18 cellular contexts compared by ENCODE assay signal in genomic region chr1:8989821-8990220, GRCh38. TPM values are rescaled to one million over a fixed set of nuclear protein-coding genes. Genes with fewer than 3 reads are reported as not detected.
DNase-seq lines count a peak whose midpoint lies in the region; ATAC-seq and TF ChIP-seq lines count a peak whose summit lies in the region.
"Had no signal": no experiment of that assay in that cellular context is flagged by ENCODE, and none has a peak within 500 bp of the region (broad histone marks: within the 10 kb centered on the region; RNA-seq: fewer than 3 reads in every experiment).

No MANE protein-coding gene starts in this region.

- WGBS in SK-N-SH (ENCODE audit: low lambda C conversion rate): 57% methylated on average over 3 of the region's 4 CpGs

- peak overlapping the region; percentile 47 for H3K27ac Mint-ChIP-seq in activated naive CD8-positive, alpha-beta T cell treated with anti-CD3 and anti-CD28 coated beads, Interleukin-2, amount 50 U/mL, for 24 hours
- H3K27ac Mint-ChIP-seq in neural progenitor cell: peak overlapping the region; percentile 94
- H3K27ac Mint-ChIP-seq: activated B cell treated with CpG ODN at 0.5 μM for 24 hours, memory B cell had no signal

- H3K4me3 Mint-ChIP-seq in activated naive CD8-positive, alpha-beta T cell treated with anti-CD3 and anti-CD28 coated beads, Interleukin-2, amount 50 U/mL, for 24 hours: no peak overlapping the region
- no peak overlapping the region for H3K4me3 Mint-ChIP-seq in neural progenitor cell
- H3K4me3 Mint-ChIP-seq: activated B cell treated with CpG ODN at 0.5 μM for 24 hours, memory B cell, neural crest cell had no signal

- TF ChIP-seq EP300 in SK-N-SH (IDR thresholded peaks at IDR 0.05; ENCODE audit: borderline replicate concordance in 1 of 2, low read depth in 1 of 2, low read length in 1 of 2): no peak

- H3K9ac ChIP-seq in SK-N-SH (no peak overlapping the region), neural progenitor cell (no peak overlapping the region)

- no peak for ATAC-seq in SK-N-SH treated with all-trans-retinoic acid at 6 μM for 48 hours
- ATAC-seq in activated naive CD8-positive, alpha-beta T cell treated with anti-CD3 and anti-CD28 coated beads, Interleukin-2, amount 50 U/mL, for 24 hours: peak; percentile 55
- ATAC-seq in HG03432 (IDR thresholded peaks at IDR 0.05; ENCODE audit: unreplicated experiment): no peak
- ATAC-seq in HG03159 (IDR thresholded peaks at IDR 0.05; ENCODE audit: unreplicated experiment): no peak

- no peak for TF ChIP-seq RAD21 in SK-N-SH (IDR thresholded peaks at IDR 0.05; ENCODE audit: low read length)

- CTCF ChIA-PET in SK-N-SH (lab: Yijun Ruan, JAX): interaction anchor here (0.5 to 7.5 kb wide), 15 partner anchors 15 to 835 kb away, joined by 3 to 82 read pairs (median 3); no protein-coding TSS in a partner anchor

- H3K4me2 ChIP-seq in SK-N-SH (no peak overlapping the region), neural progenitor cell (no peak overlapping the region)

- H3K27me3 ChIP-seq in SK-N-SH (ENCODE audit: insufficient read depth) (no peaks in the 10 kb centered on the region), neural progenitor cell (no peaks in the 10 kb centered on the region)

- H3K79me2 ChIP-seq in SK-N-SH (ENCODE audit: insufficient read depth) (no peaks in the 10 kb centered on the region), neural progenitor cell (ENCODE audit: low read depth) (no peaks in the 10 kb centered on the region)

- peaks cover 29% of the 10 kb centered on the region for H3K4me1 Mint-ChIP-seq in activated naive CD8-positive, alpha-beta T cell treated with anti-CD3 and anti-CD28 coated beads, Interleukin-2, amount 50 U/mL, for 24 hours
- H3K4me1 Mint-ChIP-seq in neural progenitor cell: peaks cover 12% of the 10 kb centered on the region

- H2AFZ ChIP-seq in SK-N-SH (ENCODE audit: low read depth) (no peak overlapping the region), neural progenitor cell (replicated peaks) (no peak overlapping the region)

- TF ChIP-seq CTCF in SK-N-SH (IDR thresholded peaks at IDR 0.05) (no peak), neural progenitor cell (IDR thresholded peaks at IDR 0.05) (no peak)

- no peak overlapping the region for H3K4me3 ChIP-seq in SK-N-SH (ENCODE audit: low read depth in 2 of 2, low read length in 1 of 2)
- no peak overlapping the region for H3K4me3 ChIP-seq in neural progenitor cell
- H3K4me3 ChIP-seq: thoracic aorta had no signal

- POLR2A ChIA-PET in SK-N-SH (lab: Yijun Ruan, JAX): interaction anchor here (0.8 kb wide), 1 partner anchor 129 kb away, joined by 3 read pairs; no protein-coding TSS in a partner anchor

- no peaks in the 10 kb centered on the region for H4K20me1 ChIP-seq in SK-N-SH (ENCODE audit: insufficient read depth)
- no peaks in the 10 kb centered on the region for H4K20me1 ChIP-seq in neural progenitor cell (ENCODE audit: low read depth)

- H3K36me3 ChIP-seq in SK-N-SH (replicated peaks in 1 of 2; ENCODE audit: control insufficient read depth in 1 of 2, insufficient read depth in 2 of 2, low read length in 1 of 2) (no peaks in the 10 kb centered on the region), neural progenitor cell (no peaks in the 10 kb centered on the region)
- H3K36me3 ChIP-seq: thoracic aorta had no signal

- H3K27ac ChIP-seq in SK-N-SH (ENCODE audit: low read depth in 2 of 2, low read length in 1 of 2) (no peak overlapping the region), neural progenitor cell (no peak overlapping the region)
- H3K27ac ChIP-seq: 22Rv1, thoracic aorta had no signal

- no peaks in the 10 kb centered on the region for H3K9me3 ChIP-seq in SK-N-SH
- H3K9me3 ChIP-seq in neural progenitor cell (ENCODE audit: low read depth): no peaks in the 10 kb centered on the region
- H3K9me3 ChIP-seq: thoracic aorta had no signal

- no peak for DNase-seq in SK-N-SH
- peak; percentile 66 for DNase-seq in M059J (ENCODE audit: low read depth)
- DNase-seq in activated naive CD8-positive, alpha-beta T cell treated with anti-CD3 and anti-CD28 coated beads, Interleukin-2, amount 50 U/mL, for 24 hours: no peak
- no peak for DNase-seq in neural progenitor cell (ENCODE audit: low spot score)
- DNase-seq in DMS53 treated with DMSO at 0.1 percent for 48 hours (lab: John Stamatoyannopoulos, UW; ENCODE audit: unreplicated experiment): no peak
- DNase-seq: activated B cell treated with CpG ODN at 0.5 μM for 24 hours, aorta, C1 segment of cervical spinal cord, DMS53, H7, NCI-H2107 had no signal

- H3K27me3 Mint-ChIP-seq in activated naive CD8-positive, alpha-beta T cell treated with anti-CD3 and anti-CD28 coated beads, Interleukin-2, amount 50 U/mL, for 24 hours: no peaks in the 10 kb centered on the region
- peaks cover 8% of the 10 kb centered on the region for H3K27me3 Mint-ChIP-seq in neural progenitor cell (ENCODE audit: insufficient read depth, low read depth)

- H3F3A ChIP-seq in SK-N-SH (replicated peaks; ENCODE audit: insufficient read depth): peaks cover 15% of the 10 kb centered on the region
- H3F3A ChIP-seq in neural progenitor cell (ENCODE audit: low read depth): no peaks in the 10 kb centered on the region

- no peaks in the 10 kb centered on the region; a peak in 1 of 4 replicates for H3K4me1 ChIP-seq in SK-N-SH (ENCODE audit: control insufficient read depth in 1 of 2, insufficient read depth in 2 of 2, low read depth in 1 of 2, low read length in 1 of 2)
- H3K4me1 ChIP-seq in neural progenitor cell: peaks cover 4% of the 10 kb centered on the region

- H3K9me3 Mint-ChIP-seq in activated naive CD8-positive, alpha-beta T cell treated with anti-CD3 and anti-CD28 coated beads, Interleukin-2, amount 50 U/mL, for 24 hours: no peaks in the 10 kb centered on the region
- no peaks in the 10 kb centered on the region for H3K9me3 Mint-ChIP-seq in neural progenitor cell
- H3K9me3 Mint-ChIP-seq: memory B cell, neural crest cell had no signal

- H3K9me2 ChIP-seq in SK-N-SH: no peaks in the 10 kb centered on the region

- no peaks in the 10 kb centered on the region for H3K36me3 Mint-ChIP-seq in activated naive CD8-positive, alpha-beta T cell treated with anti-CD3 and anti-CD28 coated beads, Interleukin-2, amount 50 U/mL, for 24 hours (ENCODE audit: low read depth)
- no peaks in the 10 kb centered on the region for H3K36me3 Mint-ChIP-seq in neural progenitor cell
- H3K36me3 Mint-ChIP-seq: memory B cell had no signal

TF ChIP-seq in SK-N-SH, 30 proteins besides CTCF, POLR2A, EP300 and RAD21:
- TF ChIP-seq IRF3 (IDR thresholded peaks at IDR 0.05; ENCODE audit: low read depth, low read length) (no peak), GATA2 (CRISPR knock-in tag; IDR thresholded peaks at IDR 0.05) (peak; percentile 21; the same call in 1 of the 2 replicates), TEAD4 (IDR thresholded peaks at IDR 0.05; ENCODE audit: borderline replicate concordance, insufficient read depth) (no peak)

TF ChIP-seq in SK-N-SH treated with all-trans-retinoic acid at 6 μM for 48 hours, 23 proteins besides CTCF, POLR2A, EP300 and RAD21 (continues in another document):
- TF ChIP-seq ZC3H10 (CRISPR knock-in tag; IDR thresholded peaks at IDR 0.05) (no peak), SNAI2 (CRISPR knock-in tag; IDR thresholded peaks at IDR 0.05) (no peak), PPARA (CRISPR knock-in tag; IDR thresholded peaks at IDR 0.05; ENCODE audit: borderline replicate concordance) (no peak), ISL1 (CRISPR knock-in tag; IDR thresholded peaks at IDR 0.05) (no peak), PATZ1 (CRISPR knock-in tag; IDR thresholded peaks at IDR 0.05; ENCODE audit: borderline replicate concordance) (no peak), ZNF8 (CRISPR knock-in tag; IDR thresholded peaks at IDR 0.05) (no peak), ZFP30 (CRISPR knock-in tag; IDR thresholded peaks at IDR 0.05) (no peak), POU6F1 (CRISPR knock-in tag; IDR thresholded peaks at IDR 0.05; ENCODE audit: borderline replicate concordance, low read depth) (no peak), TCF4 (CRISPR knock-in tag; IDR thresholded peaks at IDR 0.05; ENCODE audit: borderline replicate concordance) (no peak), ESRRG (CRISPR knock-in tag; IDR thresholded peaks at IDR 0.05) (no peak), CSDC2 (CRISPR knock-in tag; IDR thresholded peaks at IDR 0.05) (no peak)

RNA-seq across cellular contexts. Expression of gene SLC2A7, which starts 36.4 kb away (rescaled TPM):
- not detected in 2 replicates for polyA plus RNA-seq in SK-N-SH (2012; rRNA removed)
- polyA plus RNA-seq in SK-N-SH (2012; cell fraction: cytosol; rRNA removed): not detected in 2 replicates
- not detected in 2 replicates for polyA plus RNA-seq in SK-N-SH (2012; cell fraction: nucleus; rRNA removed)
- not detected in 2 replicates for total RNA-seq in M059J (2014; rRNA removed; shearing (Covaris generic))
- total RNA-seq in neural progenitor cell (ENCODE audit: low replicate concordance): not detected in 2 replicates
- total RNA-seq: activated B cell treated with CpG ODN at 0.5 μM for 24 hours, aorta, H7, neural crest cell, thoracic aorta had no signal
- polyA plus RNA-seq: aorta had no signal

RNA-seq across cellular contexts. Expression of gene CA6, which starts 44.2 kb away (rescaled TPM):
- not detected in 2 replicates for polyA plus RNA-seq in SK-N-SH (2012; rRNA removed)
- not detected in 2 replicates for polyA plus RNA-seq in SK-N-SH (2012; cell fraction: cytosol; rRNA removed)
- polyA plus RNA-seq in SK-N-SH (2012; cell fraction: nucleus; rRNA removed): not detected in 2 replicates
- not detected in 2 replicates for total RNA-seq in M059J (2014; rRNA removed; shearing (Covaris generic))
- not detected in 2 replicates for total RNA-seq in neural progenitor cell (ENCODE audit: low replicate concordance)
- total RNA-seq: activated B cell treated with CpG ODN at 0.5 μM for 24 hours, aorta, H7, neural crest cell, thoracic aorta had no signal
- polyA plus RNA-seq: aorta had no signal
